ENCODE assay signal across 9 cellular contexts in genomic region chr3:113783463-113783862, GRCh38. TPM values are rescaled to one million over a fixed set of nuclear protein-coding genes. Genes with fewer than 3 reads are reported as not detected.
DNase-seq lines count a peak whose midpoint lies in the region; FAIRE-seq and TF ChIP-seq lines count a peak whose summit lies in the region.
"Had no signal": no experiment of that assay in that cellular context is flagged by ENCODE, and none has a peak within 500 bp of the region (broad histone marks: within the 10 kb centered on the region; RNA-seq: fewer than 3 reads in every experiment).

No MANE protein-coding gene starts in this region.

- H3K9me3 ChIP-seq in skeletal muscle satellite cell (replicated peaks; ENCODE audit: low read length): no peaks in the 10 kb centered on the region

- H3K4me2 ChIP-seq in skeletal muscle satellite cell (ENCODE audit: low read length): peak overlapping the region; percentile 22

- H3K4me3 ChIP-seq in bronchial epithelial cell (ENCODE audit: low read depth, low read length) (no peak overlapping the region), skeletal muscle satellite cell (ENCODE audit: low read length) (no peak overlapping the region)
- H3K4me3 ChIP-seq: skin epidermis had no signal

- DNase-seq in NCI-H2171 treated with DMSO at 0.1 percent for 48 hours (lab: John Stamatoyannopoulos, UW): peak; percentile 26
- no peak for DNase-seq in NCI-H2171 (lab: John Stamatoyannopoulos, UW)
- peak; percentile 70 for DNase-seq in HS-5 (ENCODE audit: low read depth)
- DNase-seq in bronchial epithelial cell (ENCODE audit: low read depth): peak; percentile 27
- DNase-seq in activated CD4-positive, alpha-beta T cell treated with anti-CD3 and anti-CD28 coated beads for 4 hours: no peak
- no peak for DNase-seq in NCI-H146 (lab: John Stamatoyannopoulos, UW)
- DNase-seq in ureter (ENCODE audit: low spot score): no peak

- peak overlapping the region; percentile 79 for H3K9ac ChIP-seq in skeletal muscle satellite cell (ENCODE audit: low read depth, low read length)

- H3K27me3 ChIP-seq in bronchial epithelial cell (ENCODE audit: control insufficient read depth, insufficient read depth, low read length) (no peaks in the 10 kb centered on the region), skeletal muscle satellite cell (ENCODE audit: control insufficient read depth, insufficient read depth, low read length) (no peaks in the 10 kb centered on the region)

- no peak for FAIRE-seq in bronchial epithelial cell (lab: Jason Lieb, UNC)

- H3K36me3 ChIP-seq in bronchial epithelial cell (ENCODE audit: control insufficient read depth, insufficient read depth, low read length) (peaks cover under 1% of the 10 kb centered on the region), skeletal muscle satellite cell (ENCODE audit: insufficient read depth, low read length) (peaks cover 4% of the 10 kb centered on the region)

- peaks cover 14% of the 10 kb centered on the region for H3K4me1 ChIP-seq in skeletal muscle satellite cell (ENCODE audit: control insufficient read depth, insufficient read depth, low read length)

- TF ChIP-seq CTCF in bronchial epithelial cell (IDR thresholded peaks at IDR 0.05; ENCODE audit: insufficient read depth, low read length, severe bottlenecking): no peak

RNA-seq across cellular contexts. Expression of gene ATP6V1A, which starts 36.6 kb away (rescaled TPM):
- total RNA-seq in bronchial epithelial cell (55.5 and 69.1 TPM in 2 replicates), ureter (71.4 TPM)
- total RNA-seq in skeletal muscle satellite cell (2012; rRNA removed): 53.1 and 69.0 TPM in 2 replicates

RNA-seq across cellular contexts. Expression of gene NAA50, which starts 37.4 kb away (rescaled TPM):
- 133 and 292 TPM in 2 replicates for total RNA-seq in bronchial epithelial cell
- total RNA-seq in skeletal muscle satellite cell (2012; rRNA removed): 177 and 180 TPM in 2 replicates
- total RNA-seq in ureter: 118 TPM

RNA-seq across cellular contexts. Expression of gene GRAMD1C, which starts 55.1 kb away (rescaled TPM):
- total RNA-seq in bronchial epithelial cell (1.1 and 1.3 TPM in 2 replicates), ureter (11.1 TPM)
- 1.0 and 2.0 TPM in 2 replicates for total RNA-seq in skeletal muscle satellite cell (2012; rRNA removed)

Comparison
In these comparisons a context has a peak if more than half of its experiments do, and no peak if none do; other contexts are left out.
1. DNase-seq: peak in NCI-H2171 treated with DMSO at 0.1 percent for 48 hours (single experiment), HS-5 (single experiment) and bronchial epithelial cell (single experiment); none in NCI-H2171 (single experiment), activated CD4-positive, alpha-beta T cell treated with anti-CD3 and anti-CD28 coated beads for 4 hours (0 of 2), NCI-H146 (single experiment) and ureter (single experiment).